In genomic region chr5:127892467-127893207, GRCh38 we compare ENCODE assay signal across 11 cellular contexts.
A peak's percentile ranks its signal among the peaks of the same experiment; 100 is the strongest.
DNase-seq lines count a peak whose midpoint lies in the region; ATAC-seq, FAIRE-seq and TF ChIP-seq lines count a peak whose summit lies in the region.
"Had no signal": no experiment of that assay in that cellular context is flagged by ENCODE, and none has a peak within 500 bp of the region (broad histone marks: within the 10 kb centered on the region; RNA-seq: fewer than 3 reads in every experiment).

No MANE protein-coding gene starts in this region.

- dilution Hi-C loops in keratinocyte (cut with MboI; ENCODE audit: extremely low pct_ligation_motif_present, low sequenced_read_pairs): no loop called here

- H3K4me3 ChIP-seq in CD4-positive, CD25-positive, alpha-beta regulatory T cell (ENCODE audit: low read depth, low read length): no peak overlapping the region
- H3K4me3 ChIP-seq in keratinocyte (ENCODE audit: control insufficient read depth in 2 of 3, extremely low read depth in 1 of 3, insufficient read depth in 2 of 3, low read depth in 1 of 3, low read length in 3 of 3): no peak overlapping the region

- H3K4me1 Mint-ChIP-seq in CD4-positive, CD25-positive, alpha-beta regulatory T cell: peaks cover 0 to 11% (median 4%) of the 10 kb centered on the region in 4 donors
- H3K4me1 Mint-ChIP-seq in activated T-helper 17 cell treated with anti-CD3 and anti-CD28 coated beads, Interleukin-2, amount 50 U/mL, for 72 hours: peaks cover 17% of the 10 kb centered on the region

- H3K4me1 ChIP-seq in CD4-positive, CD25-positive, alpha-beta regulatory T cell (ENCODE audit: control insufficient read depth, insufficient read depth, low read length, poor library complexity, severe bottlenecking): no peaks in the 10 kb centered on the region
- peaks cover 20% of the 10 kb centered on the region for H3K4me1 ChIP-seq in keratinocyte (ENCODE audit: control insufficient read depth, extremely low read depth, insufficient read depth, low read length)

- peaks cover 26% of the 10 kb centered on the region for H3K27me3 Mint-ChIP-seq in CD4-positive, CD25-positive, alpha-beta regulatory T cell
- peaks cover 3% of the 10 kb centered on the region for H3K27me3 Mint-ChIP-seq in activated T-helper 17 cell treated with anti-CD3 and anti-CD28 coated beads, Interleukin-2, amount 50 U/mL, for 72 hours
- H3K27me3 Mint-ChIP-seq: activated T-cell treated with anti-CD3 and anti-CD28 coated beads, Interleukin-2, amount 50 U/mL, for 24 hours had no signal

- FAIRE-seq in keratinocyte (lab: Jason Lieb, UNC): peak; percentile 83

- H3K27me3 ChIP-seq in CD4-positive, CD25-positive, alpha-beta regulatory T cell (ENCODE audit: control insufficient read depth, insufficient read depth, low read length): no peaks in the 10 kb centered on the region
- H3K27me3 ChIP-seq in keratinocyte (ENCODE audit: control insufficient read depth, extremely low read depth, insufficient read depth, low read length): no peaks in the 10 kb centered on the region
- H3K27me3 ChIP-seq: heart left ventricle had no signal

- H3K79me2 ChIP-seq in keratinocyte (ENCODE audit: control insufficient read depth, insufficient read depth, low read length): no peaks in the 10 kb centered on the region

- H3K27ac ChIP-seq in CD4-positive, CD25-positive, alpha-beta regulatory T cell (ENCODE audit: insufficient read depth, low read length, poor library complexity, severe bottlenecking): no peak overlapping the region
- H3K27ac ChIP-seq in keratinocyte (ENCODE audit: control insufficient read depth, insufficient read depth, low read length): peak overlapping the region; percentile 45

- peak overlapping the region; percentile 72 for H3K4me2 ChIP-seq in keratinocyte (ENCODE audit: control insufficient read depth, extremely low read depth, insufficient read depth, low read depth, low read length)

- H3K27ac Mint-ChIP-seq in CD4-positive, CD25-positive, alpha-beta regulatory T cell: peak overlapping the region in 1 of 3 donors; percentile 79
- peak overlapping the region; percentile 52 for H3K27ac Mint-ChIP-seq in activated T-helper 17 cell treated with anti-CD3 and anti-CD28 coated beads, Interleukin-2, amount 50 U/mL, for 72 hours
- H3K27ac Mint-ChIP-seq: activated T-cell treated with anti-CD3 and anti-CD28 coated beads, Interleukin-2, amount 50 U/mL, for 24 hours had no signal

- no peaks in the 10 kb centered on the region for H3K9me1 ChIP-seq in keratinocyte (ENCODE audit: control insufficient read depth, extremely low read depth, insufficient read depth, low read length)

- no peaks in the 10 kb centered on the region for H3K36me3 ChIP-seq in CD4-positive, CD25-positive, alpha-beta regulatory T cell (ENCODE audit: control insufficient read depth, insufficient read depth, low read length)
- H3K36me3 ChIP-seq in keratinocyte (ENCODE audit: control insufficient read depth in 2 of 2, extremely low read depth in 1 of 2, insufficient read depth in 2 of 2, low read length in 2 of 2): no peaks in the 10 kb centered on the region
- H3K36me3 ChIP-seq: heart left ventricle had no signal

- no peaks in the 10 kb centered on the region for H4K20me1 ChIP-seq in keratinocyte (ENCODE audit: control insufficient read depth, extremely low read depth, insufficient read depth, low read length)

- H3K9me3 ChIP-seq in CD4-positive, CD25-positive, alpha-beta regulatory T cell (ENCODE audit: control insufficient read depth in 2 of 2, low read length in 2 of 2): no peaks in the 10 kb centered on the region
- H3K9me3 ChIP-seq in keratinocyte (ENCODE audit: control insufficient read depth, low read depth, low read length): no peaks in the 10 kb centered on the region
- H3K9me3 ChIP-seq: heart left ventricle had no signal

- peak; percentile 37 to 39 for ATAC-seq in CD4-positive, CD25-positive, alpha-beta regulatory T cell (ENCODE audit: low read depth in 2 of 2)
- ATAC-seq in HG03558 (IDR thresholded peaks at IDR 0.05; ENCODE audit: extremely low read depth, unreplicated experiment) (peak; percentile 59), HG03565 (IDR thresholded peaks at IDR 0.05; ENCODE audit: unreplicated experiment) (no peak)
- peak; percentile 61 for ATAC-seq in activated T-helper 17 cell treated with anti-CD3 and anti-CD28 coated beads, Interleukin-2, amount 50 U/mL, for 72 hours (replicated peaks)

- no peaks in the 10 kb centered on the region for H3K36me3 Mint-ChIP-seq in CD4-positive, CD25-positive, alpha-beta regulatory T cell
- no peaks in the 10 kb centered on the region for H3K36me3 Mint-ChIP-seq in activated T-helper 17 cell treated with anti-CD3 and anti-CD28 coated beads, Interleukin-2, amount 50 U/mL, for 72 hours (ENCODE audit: low read depth)

- no peak for TF ChIP-seq CTCF in keratinocyte (optimal IDR thresholded peaks at IDR 0.05 in 1 of 3, IDR thresholded peaks at IDR 0.05 in 1 of 3, conservative IDR thresholded peaks at IDR 0.05 in 1 of 3; ENCODE audit: extremely low read depth in 1 of 3, insufficient read depth in 2 of 3, low read length in 3 of 3)

- peak in 1 of 3 donors; percentile 18 for DNase-seq in CD4-positive, CD25-positive, alpha-beta regulatory T cell
- DNase-seq in keratinocyte (ENCODE audit: low read depth, low spot score) (peak; percentile 26), cerebellum (ENCODE audit: low spot score) (no peak), NCI-H2081 treated with DMSO at 0.1 percent for 48 hours (lab: John Stamatoyannopoulos, UW) (no peak), OCI-M2 (lab: John Stamatoyannopoulos, UW; ENCODE audit: unreplicated experiment) (no peak)
- DNase-seq: activated T-cell treated with anti-CD3 and anti-CD28 coated beads, Interleukin-2, amount 50 U/mL, for 24 hours; heart left ventricle; trophoblast cell had no signal

- H3K9ac ChIP-seq in keratinocyte (ENCODE audit: control insufficient read depth, extremely low read depth, insufficient read depth, low read length): peak overlapping the region; percentile 36

- H3K4me3 Mint-ChIP-seq in CD4-positive, CD25-positive, alpha-beta regulatory T cell: no peak overlapping the region
- H3K4me3 Mint-ChIP-seq in activated T-helper 17 cell treated with anti-CD3 and anti-CD28 coated beads, Interleukin-2, amount 50 U/mL, for 72 hours: no peak overlapping the region
- H3K4me3 Mint-ChIP-seq: activated T-cell treated with anti-CD3 and anti-CD28 coated beads, Interleukin-2, amount 50 U/mL, for 24 hours had no signal

- H2AFZ ChIP-seq in keratinocyte (ENCODE audit: control insufficient read depth, low read length): peak overlapping the region; percentile 72

- peaks cover 0 to 4% (median 0%) of the 10 kb centered on the region in 7 donors for H3K9me3 Mint-ChIP-seq in CD4-positive, CD25-positive, alpha-beta regulatory T cell
- H3K9me3 Mint-ChIP-seq in activated T-helper 17 cell treated with anti-CD3 and anti-CD28 coated beads, Interleukin-2, amount 50 U/mL, for 72 hours: no peaks in the 10 kb centered on the region
- H3K9me3 Mint-ChIP-seq: activated T-cell treated with anti-CD3 and anti-CD28 coated beads, Interleukin-2, amount 50 U/mL, for 24 hours had no signal
